ENCODE assay signal across 8 cellular contexts in the genomic region with DNA sequence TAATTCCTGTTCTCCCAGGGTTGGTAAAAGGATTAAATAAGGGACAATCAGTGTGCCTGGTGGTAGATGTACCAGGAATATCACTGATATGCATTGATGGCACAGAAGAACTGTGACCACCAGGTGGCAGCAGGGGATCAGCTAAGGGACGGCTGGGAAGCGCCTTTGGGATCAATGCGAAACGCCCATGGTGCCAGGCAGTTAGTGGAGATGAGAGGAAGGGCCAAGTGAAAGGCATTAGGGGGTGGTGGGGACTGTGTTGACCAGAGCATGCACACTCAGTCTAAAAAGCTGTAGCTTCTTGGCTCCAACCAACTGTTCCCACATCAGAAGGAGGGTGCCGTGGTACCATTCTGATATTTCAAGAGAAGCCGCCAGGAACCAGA. TPM values are rescaled to one million over a fixed set of nuclear protein-coding genes. Genes with fewer than 3 reads are reported as not detected.
DNase-seq lines count a peak whose midpoint lies in the region; ATAC-seq and TF ChIP-seq lines count a peak whose summit lies in the region.

No MANE protein-coding gene starts in this region.

- TF ChIP-seq EP300 in gastroesophageal sphincter (IDR thresholded peaks at IDR 0.05), result no peak

- H3K27me3 ChIP-seq in gastroesophageal sphincter, result no peaks in the 10 kb centered on the region

- H3K9me3 ChIP-seq in gastroesophageal sphincter, result no peaks in the 10 kb centered on the region

- TF ChIP-seq POLR2A in gastroesophageal sphincter (IDR thresholded peaks at IDR 0.05), result no peak

- H3K36me3 ChIP-seq in gastroesophageal sphincter, result peaks cover 0 to 20% of the 10 kb centered on the region in 2 donors

- peak in 3 of 4 experiments; percentile 72 to 91 (median 79) for TF ChIP-seq CTCF in gastroesophageal sphincter (IDR thresholded peaks at IDR 0.05)

- peaks cover 0 to 12% (median 0%) of the 10 kb centered on the region in 3 donors for H3K4me1 ChIP-seq in gastroesophageal sphincter

- H3K27ac ChIP-seq in gastroesophageal sphincter, result no peak overlapping the region

- H3K4me3 ChIP-seq in gastroesophageal sphincter, result no peak overlapping the region

- ATAC-seq in HG02973 (IDR thresholded peaks at IDR 0.05; ENCODE audit: unreplicated experiment), result peak; percentile 39
- ATAC-seq in gastroesophageal sphincter, result peak; percentile 62
- ATAC-seq in HG03097 (IDR thresholded peaks at IDR 0.05; ENCODE audit: low FRiP score, unreplicated experiment), result no peak

- peak; percentile 18 for DNase-seq in NK-92 treated with Interleukin-12 subunit alpha and Interleukin-12 subunit beta, amount 100 ng/mL, for 24 hours (lab: John Stamatoyannopoulos, UW)
- DNase-seq in NK-92 (lab: John Stamatoyannopoulos, UW; ENCODE audit: unreplicated experiment) (no peak), NCI-H69 (lab: John Stamatoyannopoulos, UW) (peak; percentile 89), non-pigmented ciliary epithelial cell (ENCODE audit: low read depth) (peak; percentile 23)
- peak; percentile 78 to 80 for DNase-seq in activated T-cell treated with anti-CD3 and anti-CD28 coated beads, Interleukin-2, amount 50 U/mL, for 48 hours

- 31 to 33% methylated on average over 6 of the region's 6 CpGs for WGBS in gastroesophageal sphincter (ENCODE audit: low coverage in 1 of 2), 2 donors

RNA-seq across cellular contexts. Expression of gene ARHGEF37, which starts 55.6 kb away (rescaled TPM):
- total RNA-seq in gastroesophageal sphincter, result 10 to 100 TPM; 13.5 to 30.6 (median 20.1) TPM
